ENCODE assay signal across 12 cellular contexts in genomic region chr13:30736461-30736860, GRCh38. TPM values are rescaled to one million over a fixed set of nuclear protein-coding genes. Genes with fewer than 3 reads are reported as not detected.
DNase-seq lines count a peak whose midpoint lies in the region; ATAC-seq, FAIRE-seq and TF ChIP-seq lines count a peak whose summit lies in the region.
"Had no signal": no experiment of that assay in that cellular context is flagged by ENCODE, and none has a peak within 500 bp of the region (broad histone marks: within the 10 kb centered on the region; RNA-seq: fewer than 3 reads in every experiment).

No MANE protein-coding gene starts in this region.

- intact Hi-C loops in stomach (cut with DNase I; ENCODE audit: low total_unique reads): no loop called here
- intact Hi-C loops in pancreas (cut with DNase I): no loop called here

- no peak overlapping the region for H2AFZ ChIP-seq in OCI-LY1 (ENCODE audit: low read length)
- H2AFZ ChIP-seq: PC-9 had no signal

- no peak for FAIRE-seq in pancreas (lab: Jason Lieb, UNC)

- ATAC-seq in activated T-cell treated with anti-CD3 and anti-CD28 coated beads, Interleukin-2, amount 50 U/mL, for 4 hours: no peak
- ATAC-seq in pancreas: no peak
- ATAC-seq: body of pancreas, right cardiac atrium had no signal

- no peak for TF ChIP-seq POLR2A in stomach (IDR thresholded peaks at IDR 0.05)

- H3K4me2 ChIP-seq in OCI-LY1 (ENCODE audit: low read length): peak overlapping the region; percentile 94
- H3K4me2 ChIP-seq: PC-9 had no signal

- no peak for DNase-seq in activated T-cell treated with anti-CD3 and anti-CD28 coated beads, Interleukin-2, amount 50 U/mL, for 4 hours
- no peak for DNase-seq in activated T-cell treated with anti-CD3 and anti-CD28 coated beads, Interleukin-2, amount 50 U/mL, for 48 hours
- no peak for DNase-seq in coronary artery (ENCODE audit: low spot score)
- DNase-seq in stomach: no peak
- DNase-seq in globus pallidus (ENCODE audit: low spot score): no peak
- no peak for DNase-seq in GM20000 (ENCODE audit: low spot score)
- no peak for DNase-seq in pancreas
- DNase-seq: body of pancreas, NCI-H2171 treated with DMSO at 0.1 percent for 48 hours, PC-9, right cardiac atrium had no signal

- H3K9me3 Mint-ChIP-seq in activated T-cell treated with anti-CD3 and anti-CD28 coated beads, Interleukin-2, amount 50 U/mL, for 4 hours: no peaks in the 10 kb centered on the region

- H3K36me3 ChIP-seq in OCI-LY1 (ENCODE audit: insufficient read depth, low read length): no peaks in the 10 kb centered on the region
- H3K36me3 ChIP-seq in stomach: no peaks in the 10 kb centered on the region
- no peaks in the 10 kb centered on the region for H3K36me3 ChIP-seq in pancreas

- no peaks in the 10 kb centered on the region for H3F3A ChIP-seq in OCI-LY1 (ENCODE audit: insufficient read depth, low read length)

- H3K4me1 ChIP-seq in OCI-LY1 (ENCODE audit: insufficient read depth, low read length, severe bottlenecking): peaks cover 65% of the 10 kb centered on the region
- H3K4me1 ChIP-seq in stomach: peaks cover 0 to 31% (median 8%) of the 10 kb centered on the region in 4 donors
- H3K4me1 ChIP-seq in pancreas: no peaks in the 10 kb centered on the region
- H3K4me1 ChIP-seq: body of pancreas had no signal

- H3K4me1 Mint-ChIP-seq in activated T-cell treated with anti-CD3 and anti-CD28 coated beads, Interleukin-2, amount 50 U/mL, for 4 hours (ENCODE audit: low read depth): peaks cover 71% of the 10 kb centered on the region

- H4K20me1 ChIP-seq in OCI-LY1 (ENCODE audit: insufficient read depth, low read length): no peaks in the 10 kb centered on the region

- H3K27me3 Mint-ChIP-seq in activated T-cell treated with anti-CD3 and anti-CD28 coated beads, Interleukin-2, amount 50 U/mL, for 4 hours (ENCODE audit: low read depth): no peaks in the 10 kb centered on the region

- H3K79me2 ChIP-seq in OCI-LY1 (ENCODE audit: insufficient read depth, low read length): peaks cover 9% of the 10 kb centered on the region

- H3K4me3 Mint-ChIP-seq in activated T-cell treated with anti-CD3 and anti-CD28 coated beads, Interleukin-2, amount 50 U/mL, for 4 hours: peak overlapping the region; percentile 92

- H3K9me2 ChIP-seq in OCI-LY1 (ENCODE audit: low read depth, low read length): no peaks in the 10 kb centered on the region

- no peak for TF ChIP-seq EP300 in stomach (IDR thresholded peaks at IDR 0.05)

- H3K27ac ChIP-seq in OCI-LY1 (ENCODE audit: low read depth, low read length, poor library complexity, severe bottlenecking): peak overlapping the region; percentile 85
- peak overlapping the region in 1 of 2 donors; percentile 64 for H3K27ac ChIP-seq in coronary artery
- H3K27ac ChIP-seq in stomach: peak overlapping the region in 4 of 5 donors; percentile 31 to 80 (median 54)
- peak overlapping the region in 1 of 4 donors; percentile 12 for H3K27ac ChIP-seq in pancreas
- H3K27ac ChIP-seq: PC-9 had no signal

- peak overlapping the region; percentile 68 for H3K4me3 ChIP-seq in OCI-LY1 (ENCODE audit: low read depth, low read length, poor library complexity, severe bottlenecking)
- H3K4me3 ChIP-seq in coronary artery: peak overlapping the region; percentile 55
- H3K4me3 ChIP-seq in stomach: peak overlapping the region in 3 of 4 donors; percentile 9 to 12 (median 11)
- peak overlapping the region in 1 of 4 donors; percentile 10 for H3K4me3 ChIP-seq in pancreas
- H3K4me3 ChIP-seq: body of pancreas, PC-9 had no signal

- H3K36me3 Mint-ChIP-seq in activated T-cell treated with anti-CD3 and anti-CD28 coated beads, Interleukin-2, amount 50 U/mL, for 4 hours (ENCODE audit: insufficient read depth): peaks cover 4% of the 10 kb centered on the region

- TF ChIP-seq CTCF in OCI-LY1 (IDR thresholded peaks at IDR 0.05; ENCODE audit: low read length) (no peak), coronary artery (IDR thresholded peaks at IDR 0.05) (no peak), stomach (IDR thresholded peaks at IDR 0.05) (no peak), GM20000 (IDR thresholded peaks at IDR 0.05; ENCODE audit: extremely low read depth, missing control alignments) (no peak), pancreas (IDR thresholded peaks at IDR 0.05) (no peak)

- WGBS in stomach, 5 donors: 31 to 49% (median 35%) methylated on average over 1 of the region's 1 CpG
- WGBS in pancreas, 2 donors: 21 to 22% methylated on average over 1 of the region's 1 CpG

- H3K9ac ChIP-seq in OCI-LY1 (ENCODE audit: low read length): peak overlapping the region; percentile 72

- H3K27me3 ChIP-seq in OCI-LY1 (ENCODE audit: insufficient read depth, low read length): no peaks in the 10 kb centered on the region
- H3K27me3 ChIP-seq in stomach: peaks cover 0 to 7% (median 0%) of the 10 kb centered on the region in 3 donors
- H3K27me3 ChIP-seq in pancreas: no peaks in the 10 kb centered on the region
- H3K27me3 ChIP-seq: body of pancreas had no signal

- H3K9me3 ChIP-seq in OCI-LY1 (ENCODE audit: low read length) (no peaks in the 10 kb centered on the region), stomach (no peaks in the 10 kb centered on the region), pancreas (no peaks in the 10 kb centered on the region)
- H3K9me3 ChIP-seq: body of pancreas had no signal

RNA-seq across cellular contexts. Expression of gene ALOX5AP, which starts 1.1 kb away (rescaled TPM):
- 1 to 10 TPM; 5.7 to 8.4 (median 7.1) TPM for total RNA-seq in activated T-cell treated with anti-CD3 and anti-CD28 coated beads, Interleukin-2, amount 50 U/mL, for 4 hours
- 1 to 10 TPM; 1.3 to 9.5 (median 2.9) TPM for total RNA-seq in stomach
- 10 to 100 TPM in 2 of 3 donors, 1 to 10 TPM in 1; 7.4 to 36.4 (median 30.2) TPM for polyA plus RNA-seq in stomach
- 10 to 100 TPM in 2 of 6 donors, 1 to 10 TPM in 4; 1.3 to 33.2 (median 6.0) TPM for total RNA-seq in pancreas
- polyA plus RNA-seq in pancreas: 1 to 10 TPM; 1.4 to 3.6 TPM
- total RNA-seq: PC-9 had no signal
